8 cellular contexts compared by ENCODE assay signal in genomic region chr14:64502476-64503183, GRCh38. TPM values are rescaled to one million over a fixed set of nuclear protein-coding genes. Genes with fewer than 3 reads are reported as not detected.
DNase-seq lines count a peak whose midpoint lies in the region; ATAC-seq and TF ChIP-seq lines count a peak whose summit lies in the region.

No MANE protein-coding gene starts in this region.

- no peak for TF ChIP-seq CTCF in BJ (IDR thresholded peaks at IDR 0.05; ENCODE audit: insufficient read depth, low read depth, low read length)
- TF ChIP-seq CTCF in endodermal cell (conservative IDR thresholded peaks at IDR 0.05), result no peak
- no peak for TF ChIP-seq CTCF in nephron (IDR thresholded peaks at IDR 0.05; ENCODE audit: unreplicated experiment in 3 of 3)

- H3K27ac ChIP-seq in HUES6 (ENCODE audit: low read depth, low read length) (peak overlapping the region; percentile 97; the same call in 1 of the 2 replicates), endodermal cell (ENCODE audit: low read depth, low read length) (no peak overlapping the region)

- no peaks in the 10 kb centered on the region for H3K36me3 ChIP-seq in BJ (ENCODE audit: control insufficient read depth, insufficient read depth, low read length)
- H3K36me3 ChIP-seq in HUES6 (ENCODE audit: control insufficient read depth, insufficient read depth, low read length), result no peaks in the 10 kb centered on the region
- H3K36me3 ChIP-seq in endodermal cell (ENCODE audit: control insufficient read depth, insufficient read depth, low read length), result peaks cover 3% of the 10 kb centered on the region

- DNase-seq in BJ (ENCODE audit: low read depth) (no peak), endodermal cell (peak; percentile 62), cortex of kidney (lab: John Stamatoyannopoulos, UW) (no peak)
- peak; percentile 77 for DNase-seq in activated CD4-positive, alpha-beta T cell treated with anti-CD3 and anti-CD28 coated beads, Interleukin-2, amount 10 ng/mL, durations not matched to agents 24 days and 14 days

- CTCF ChIA-PET in BJ (lab: Yijun Ruan, JAX), result interaction anchor here (0.6 to 3.2 kb wide), 10 partner anchors 8 to 153 kb away, joined by 3 to 12 read pairs (median 3); no protein-coding TSS in a partner anchor

- H3K27ac Mint-ChIP-seq in activated CD4-positive, alpha-beta T cell treated with anti-CD3 and anti-CD28 coated beads, Interleukin-2, amount 10 ng/mL, durations not matched to agents 24 days and 14 days, result peak overlapping the region; percentile 96
- H3K27ac Mint-ChIP-seq in endodermal cell (peak overlapping the region; percentile 91), nephron (peak overlapping the region; percentile 84 to 99 (median 98))

- H3K4me3 Mint-ChIP-seq in activated CD4-positive, alpha-beta T cell treated with anti-CD3 and anti-CD28 coated beads, Interleukin-2, amount 10 ng/mL, durations not matched to agents 24 days and 14 days, result peak overlapping the region; percentile 94
- H3K4me3 Mint-ChIP-seq in endodermal cell (peak overlapping the region; percentile 80), nephron (peak overlapping the region; percentile 86 to 97 (median 96))

- POLR2A ChIA-PET in BJ (lab: Charles Lee), result interaction anchor here (0.6 kb wide), 2 partner anchors 12 to 67 kb away, joined by 18 to 22 read pairs; no protein-coding TSS in a partner anchor

- H3K9ac ChIP-seq in HUES6 (ENCODE audit: low read length) (peak overlapping the region; percentile 99), endodermal cell (ENCODE audit: extremely low read depth, low read length, poor library complexity, severe bottlenecking) (peak overlapping the region; percentile 73)

- H3K27me3 ChIP-seq in BJ (ENCODE audit: control insufficient read depth, insufficient read depth, low read length) (no peaks in the 10 kb centered on the region), HUES6 (ENCODE audit: control insufficient read depth, insufficient read depth, low read length) (no peaks in the 10 kb centered on the region), endodermal cell (ENCODE audit: control insufficient read depth, insufficient read depth, low read length, poor library complexity, severe bottlenecking) (no peaks in the 10 kb centered on the region)

- intact Hi-C loops in activated CD4-positive, alpha-beta T cell treated with anti-CD3 and anti-CD28 coated beads, Interleukin-2, amount 10 ng/mL, durations not matched to agents 24 days and 14 days (cut with micrococcal nuclease), result loop anchor here (1.0 to 5.0 kb wide), 5 partner anchors 9 to 164 kb away; partner anchors contain the start of genes AKAP5, HSPA2 and MTHFD1

- H3K9me3 Mint-ChIP-seq in activated CD4-positive, alpha-beta T cell treated with anti-CD3 and anti-CD28 coated beads, Interleukin-2, amount 10 ng/mL, durations not matched to agents 24 days and 14 days, result no peaks in the 10 kb centered on the region
- H3K9me3 Mint-ChIP-seq in endodermal cell (no peaks in the 10 kb centered on the region), nephron (no peaks in the 10 kb centered on the region)

- peaks cover 40% of the 10 kb centered on the region for H3K36me3 Mint-ChIP-seq in activated CD4-positive, alpha-beta T cell treated with anti-CD3 and anti-CD28 coated beads, Interleukin-2, amount 10 ng/mL, durations not matched to agents 24 days and 14 days (ENCODE audit: low read depth)
- H3K36me3 Mint-ChIP-seq in endodermal cell (ENCODE audit: low read depth) (peaks cover 16% of the 10 kb centered on the region), nephron (ENCODE audit: low read depth) (peaks cover 5% of the 10 kb centered on the region)

- 48 to 62% methylated on average over 11 to 15 of the region's 15 CpGs for WGBS in endodermal cell (ENCODE audit: insufficient coverage in 1 of 2, insufficient read length in 1 of 2), 2 experiments

- peak overlapping the region; percentile 83 for H3K4me3 ChIP-seq in BJ (ENCODE audit: low read depth, low read length)
- H3K4me3 ChIP-seq in HUES6 (ENCODE audit: low read depth, low read length), result peak overlapping the region; percentile 78
- H3K4me3 ChIP-seq in endodermal cell (ENCODE audit: low read length), result peak overlapping the region; percentile 93

- peaks cover 1% of the 10 kb centered on the region for H3K27me3 Mint-ChIP-seq in activated CD4-positive, alpha-beta T cell treated with anti-CD3 and anti-CD28 coated beads, Interleukin-2, amount 10 ng/mL, durations not matched to agents 24 days and 14 days
- H3K27me3 Mint-ChIP-seq in endodermal cell (ENCODE audit: insufficient read depth) (no peaks in the 10 kb centered on the region), nephron (ENCODE audit: low read depth) (no peaks in the 10 kb centered on the region)

- peaks cover 52% of the 10 kb centered on the region for H3K4me1 Mint-ChIP-seq in activated CD4-positive, alpha-beta T cell treated with anti-CD3 and anti-CD28 coated beads, Interleukin-2, amount 10 ng/mL, durations not matched to agents 24 days and 14 days
- H3K4me1 Mint-ChIP-seq in endodermal cell (peaks cover 43% of the 10 kb centered on the region), nephron (peaks cover 48% of the 10 kb centered on the region)

- no peaks in the 10 kb centered on the region for H3K9me3 ChIP-seq in HUES6 (ENCODE audit: control insufficient read depth, insufficient read depth, low read depth, low read length)
- no peaks in the 10 kb centered on the region for H3K9me3 ChIP-seq in endodermal cell (ENCODE audit: control insufficient read depth, low read length)

- H3K4me1 ChIP-seq in HUES6 (ENCODE audit: control insufficient read depth, insufficient read depth, low read length), result peaks cover 30% of the 10 kb centered on the region
- peaks cover 21% of the 10 kb centered on the region for H3K4me1 ChIP-seq in endodermal cell (ENCODE audit: control insufficient read depth, insufficient read depth, low read length)

- ATAC-seq in HG03039 (IDR thresholded peaks at IDR 0.05; ENCODE audit: unreplicated experiment) (no peak), GM21576 (IDR thresholded peaks at IDR 0.05; ENCODE audit: unreplicated experiment) (no peak)

RNA-seq across cellular contexts. Expression of gene ZBTB25, which starts 1.0 kb away (rescaled TPM):
- polyA plus RNA-seq in BJ (2011; rRNA removed), result 5.8 and 6.1 TPM in 2 replicates
- polyA minus RNA-seq in BJ (2011; rRNA and poly(A)+ RNA removed), result 7.8 and 8.3 TPM in 2 replicates
- total RNA-seq in activated CD4-positive, alpha-beta T cell treated with anti-CD3 and anti-CD28 coated beads, Interleukin-2, amount 10 ng/mL, durations not matched to agents 24 days and 14 days, result 21.8 and 22.2 TPM in 2 replicates
- 10 to 100 TPM; 14.0 to 17.0 TPM for total RNA-seq in endodermal cell
- polyA plus RNA-seq in endodermal cell (2013, experiment 1 of 2), result 9.0 TPM
- polyA plus RNA-seq in endodermal cell (2013, experiment 2 of 2), result 8.7 TPM

RNA-seq across cellular contexts. Expression of gene ZBTB1, which starts 1.9 kb away (rescaled TPM):
- 16.0 and 32.7 TPM in 2 replicates for polyA plus RNA-seq in BJ (2011; rRNA removed)
- 18.5 and 22.7 TPM in 2 replicates for polyA minus RNA-seq in BJ (2011; rRNA and poly(A)+ RNA removed)
- 45.4 and 46.5 TPM in 2 replicates for total RNA-seq in activated CD4-positive, alpha-beta T cell treated with anti-CD3 and anti-CD28 coated beads, Interleukin-2, amount 10 ng/mL, durations not matched to agents 24 days and 14 days
- 10 to 100 TPM; 31.0 to 32.4 TPM for total RNA-seq in endodermal cell
- 24.3 TPM for polyA plus RNA-seq in endodermal cell (2013, experiment 1 of 2)
- 23.0 TPM for polyA plus RNA-seq in endodermal cell (2013, experiment 2 of 2)

RNA-seq across cellular contexts. Expression of gene AKAP5, which starts 37.3 kb away (rescaled TPM):
- 0.17 and 0.40 TPM in 2 replicates for polyA plus RNA-seq in BJ (2011; rRNA removed)
- 0.36 and 0.38 TPM in 2 replicates for polyA minus RNA-seq in BJ (2011; rRNA and poly(A)+ RNA removed)
- total RNA-seq in activated CD4-positive, alpha-beta T cell treated with anti-CD3 and anti-CD28 coated beads, Interleukin-2, amount 10 ng/mL, durations not matched to agents 24 days and 14 days, result 0.90 and 0.98 TPM in 2 replicates
- 1 to 10 TPM; 1.3 to 2.0 TPM for total RNA-seq in endodermal cell
- 0.78 TPM for polyA plus RNA-seq in endodermal cell (2013, experiment 1 of 2)
- 0.95 TPM for polyA plus RNA-seq in endodermal cell (2013, experiment 2 of 2)

RNA-seq across cellular contexts. Expression of gene HSPA2, which starts 37.9 kb away (rescaled TPM):
- 64.1 and 96.1 TPM in 2 replicates for polyA plus RNA-seq in BJ (2011; rRNA removed)
- 57.8 and 70.6 TPM in 2 replicates for polyA minus RNA-seq in BJ (2011; rRNA and poly(A)+ RNA removed)
- 8.1 TPM in 2 replicates for total RNA-seq in activated CD4-positive, alpha-beta T cell treated with anti-CD3 and anti-CD28 coated beads, Interleukin-2, amount 10 ng/mL, durations not matched to agents 24 days and 14 days
- 10 to 100 TPM in 1 of 2 donors, 1 to 10 TPM in 1; 7.9 to 12.9 TPM for total RNA-seq in endodermal cell
- 13.9 TPM for polyA plus RNA-seq in endodermal cell (2013, experiment 1 of 2)
- 12.8 TPM for polyA plus RNA-seq in endodermal cell (2013, experiment 2 of 2)

RNA-seq across cellular contexts. Expression of gene PPP1R36, which starts 47.1 kb away (rescaled TPM):
- 0.65 and 0.67 TPM in 2 replicates for polyA plus RNA-seq in BJ (2011; rRNA removed)
- polyA minus RNA-seq in BJ (2011; rRNA and poly(A)+ RNA removed), result 0.46 TPM in 1 of 2 replicates, not detected in the other
- total RNA-seq in activated CD4-positive, alpha-beta T cell treated with anti-CD3 and anti-CD28 coated beads, Interleukin-2, amount 10 ng/mL, durations not matched to agents 24 days and 14 days, result 0.31 and 0.33 TPM in 2 replicates
- total RNA-seq in endodermal cell, result 1 to 10 TPM in 1 of 2 donors, under 1 TPM in 1; 0.24 to 1.2 TPM
- 0.14 TPM for polyA plus RNA-seq in endodermal cell (2013, experiment 1 of 2)
- polyA plus RNA-seq in endodermal cell (2013, experiment 2 of 2), result 0.58 TPM

Comparison
In these comparisons a context has a peak if more than half of its experiments do, and no peak if none do; other contexts are left out.
1. DNase-seq: peak in activated CD4-positive, alpha-beta T cell treated with anti-CD3 and anti-CD28 coated beads, Interleukin-2, amount 10 ng/mL, durations not matched to agents 24 days and 14 days (single experiment) and endodermal cell (single experiment); none in BJ (single experiment) and cortex of kidney (single experiment).
2. Peak in every context shown above with its lines, with median percentiles within 50 percentile points of each other: H3K4me3 ChIP-seq, H3K27ac Mint-ChIP-seq and H3K4me3 Mint-ChIP-seq.